Comparison of ENCODE assay signal across 13 cellular contexts in the genomic region with DNA sequence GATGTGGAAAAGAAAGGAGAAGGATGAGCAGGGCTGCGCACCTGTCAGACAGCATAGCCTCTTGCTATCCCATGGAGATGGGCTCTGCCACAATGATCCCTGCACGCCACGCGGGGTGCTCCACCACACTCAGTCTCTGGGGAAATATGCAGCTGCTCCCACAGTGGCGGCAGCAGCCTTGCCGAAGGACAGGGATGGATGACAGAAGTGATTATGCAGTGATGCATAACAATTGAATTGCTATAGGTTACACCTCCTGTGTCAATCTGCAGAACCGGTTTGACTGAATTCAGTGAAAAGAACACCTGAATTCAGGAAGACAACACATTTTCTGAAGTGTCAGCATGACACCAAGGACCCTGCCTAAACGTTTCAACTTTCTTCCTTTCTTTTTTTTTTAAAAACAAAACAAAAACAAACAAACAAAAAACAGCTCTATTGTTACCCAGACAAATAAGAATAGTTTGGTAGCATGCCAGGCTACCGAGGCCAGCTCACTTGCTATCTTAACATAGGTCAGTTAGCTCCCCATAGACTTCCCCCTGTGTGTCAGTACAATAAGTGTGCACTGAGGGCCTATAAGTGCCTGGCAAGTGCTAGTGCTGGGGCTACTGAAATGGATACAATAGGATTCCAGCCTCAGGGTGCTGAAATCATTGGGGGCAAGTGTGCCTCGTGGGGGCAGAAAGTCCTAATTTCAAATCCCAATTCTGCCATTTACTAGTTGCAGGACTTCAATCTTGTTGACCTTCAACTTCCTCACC.
DNase-seq lines count a peak whose midpoint lies in the region; ATAC-seq and TF ChIP-seq lines count a peak whose summit lies in the region.
"Had no signal": no experiment of that assay in that cellular context is flagged by ENCODE, and none has a peak within 500 bp of the region (broad histone marks: within the 10 kb centered on the region; RNA-seq: fewer than 3 reads in every experiment).

No MANE protein-coding gene starts in this region.

- peaks cover 44% of the 10 kb centered on the region for H3K27me3 Mint-ChIP-seq in activated naive CD4-positive, alpha-beta T cell treated with anti-CD3 and anti-CD28 coated beads for 36 hours (ENCODE audit: low read depth)

- no peaks in the 10 kb centered on the region for H3K9me3 Mint-ChIP-seq in activated naive CD4-positive, alpha-beta T cell treated with anti-CD3 and anti-CD28 coated beads for 36 hours

- no peak for TF ChIP-seq POLR2A in thyroid gland (IDR thresholded peaks at IDR 0.05)

- no peaks in the 10 kb centered on the region for H3K4me1 ChIP-seq in thyroid gland
- H3K4me1 ChIP-seq: pancreas had no signal

- no peak overlapping the region for H3K4me3 Mint-ChIP-seq in activated naive CD4-positive, alpha-beta T cell treated with anti-CD3 and anti-CD28 coated beads for 36 hours
- H3K4me3 Mint-ChIP-seq: CD8-positive, alpha-beta memory T cell had no signal

- no peak for ATAC-seq in GM18867 (IDR thresholded peaks at IDR 0.05; ENCODE audit: unreplicated experiment)
- ATAC-seq: pancreas had no signal

- H3K9me3 ChIP-seq in thyroid gland: no peaks in the 10 kb centered on the region
- H3K9me3 ChIP-seq: MG63, pancreas had no signal

- H3K36me3 ChIP-seq in thyroid gland: no peaks in the 10 kb centered on the region
- H3K36me3 ChIP-seq: MG63, pancreas had no signal

- DNase-seq in NCI-H82 (lab: John Stamatoyannopoulos, UW): peak; percentile 19
- no peak for DNase-seq in NCI-H82 treated with DMSO at 0.1 percent for 48 hours (lab: John Stamatoyannopoulos, UW; ENCODE audit: unreplicated experiment)
- DNase-seq in NCI-H2171 (lab: John Stamatoyannopoulos, UW): peak; percentile 1
- DNase-seq in epithelial cell of esophagus (ENCODE audit: low read depth): peak; percentile 79
- peak; percentile 4 to 7 for DNase-seq in thyroid gland
- DNase-seq in middle frontal gyrus (ENCODE audit: extremely low spot score, low spot score): no peak
- DNase-seq in activated naive CD4-positive, alpha-beta T cell treated with anti-CD3 and anti-CD28 coated beads for 36 hours: no peak
- DNase-seq: activated CD8-positive, alpha-beta memory T cell treated with anti-CD3 and anti-CD28 coated beads for 24 hours; CD8-positive, alpha-beta memory T cell; GM23248; MG63; pancreas had no signal

- CTCF ChIA-PET in activated naive CD4-positive, alpha-beta T cell treated with anti-CD3 and anti-CD28 coated beads for 36 hours (lab: Charles Lee): no interaction called here

- H3K36me3 Mint-ChIP-seq in activated naive CD4-positive, alpha-beta T cell treated with anti-CD3 and anti-CD28 coated beads for 36 hours (ENCODE audit: low read depth): no peaks in the 10 kb centered on the region
- H3K36me3 Mint-ChIP-seq: CD8-positive, alpha-beta memory T cell had no signal

- intact Hi-C loops in thyroid gland (cut with DNase I): no loop called here
- intact Hi-C loops in activated naive CD4-positive, alpha-beta T cell treated with anti-CD3 and anti-CD28 coated beads for 36 hours (cut with micrococcal nuclease): no loop called here

- H3K27ac Mint-ChIP-seq in activated naive CD4-positive, alpha-beta T cell treated with anti-CD3 and anti-CD28 coated beads for 36 hours: no peak overlapping the region
- H3K27ac Mint-ChIP-seq: CD8-positive, alpha-beta memory T cell had no signal

- H3K4me3 ChIP-seq in epithelial cell of esophagus (ENCODE audit: low read length) (no peak overlapping the region), thyroid gland (replicated peaks in 1 of 3) (no peak overlapping the region)
- H3K4me3 ChIP-seq: GM23248, MG63, pancreas had no signal

- no peak overlapping the region for H3K27ac ChIP-seq in thyroid gland
- H3K27ac ChIP-seq: GM23248, pancreas had no signal

- 30 to 37% methylated on average over 10 of the region's 10 CpGs for WGBS in thyroid gland, 2 donors

- H3K4me1 Mint-ChIP-seq in activated naive CD4-positive, alpha-beta T cell treated with anti-CD3 and anti-CD28 coated beads for 36 hours (ENCODE audit: low read depth): peaks cover 7% of the 10 kb centered on the region

- H3K27me3 ChIP-seq in thyroid gland: no peaks in the 10 kb centered on the region
- H3K27me3 ChIP-seq: MG63, pancreas had no signal

- TF ChIP-seq CTCF in epithelial cell of esophagus (IDR thresholded peaks at IDR 0.05; ENCODE audit: insufficient read depth, low read depth, low read length, missing control alignments) (no peak), thyroid gland (IDR thresholded peaks at IDR 0.05) (no peak)

Comparison
In these comparisons a context has a peak if more than half of its experiments do, and no peak if none do; other contexts are left out.
1. DNase-seq: peak in NCI-H82 (single experiment), NCI-H2171 (single experiment), epithelial cell of esophagus (single experiment) and thyroid gland (2 of 2); none in NCI-H82 treated with DMSO at 0.1 percent for 48 hours (single experiment), middle frontal gyrus (single experiment) and activated naive CD4-positive, alpha-beta T cell treated with anti-CD3 and anti-CD28 coated beads for 36 hours (single experiment).